ENCODE assay signal across 32 cellular contexts in genomic region chr12:115517913-115518312, GRCh38.
A peak's percentile ranks its signal among the peaks of the same experiment; 100 is the strongest.
DNase-seq lines count a peak whose midpoint lies in the region; ATAC-seq, FAIRE-seq and TF ChIP-seq lines count a peak whose summit lies in the region.
"Had no signal": no experiment of that assay in that cellular context is flagged by ENCODE, and none has a peak within 500 bp of the region (broad histone marks: within the 10 kb centered on the region; RNA-seq: fewer than 3 reads in every experiment).

No MANE protein-coding gene starts in this region.

- TF ChIP-seq POLR2A in HepG2 (IDR thresholded peaks at IDR 0.05; ENCODE audit: insufficient read depth in 1 of 2, low read depth in 2 of 2, low read length in 2 of 2) = no peak
- TF ChIP-seq POLR2A in right lobe of liver (IDR thresholded peaks at IDR 0.05) = no peak

- H3K4me3 ChIP-seq in HepG2 (replicated peaks in 1 of 3; ENCODE audit: insufficient read depth in 1 of 3, low read depth in 2 of 3, low read length in 3 of 3) (no peak overlapping the region), right lobe of liver (no peak overlapping the region), HEK293 (ENCODE audit: low read depth, low read length) (no peak overlapping the region)
- H3K4me3 ChIP-seq: A549; BLaER1; BLaER1 treated with 17β-estradiol and CSF1 and Interleukin-3, amounts not matched to agents 10 nM and 100 nM had no signal

- 34% methylated on average over 4 of the region's 4 CpGs for WGBS in HepG2 (ENCODE audit: low lambda C conversion rate)
- 91% methylated on average over 4 of the region's 4 CpGs for WGBS in right lobe of liver (ENCODE audit: insufficient coverage, low coverage, low lambda C conversion rate, missing lambda C conversion rate)

- H3K9me3 Mint-ChIP-seq in CD14-positive monocyte = peaks cover 3 to 21% (median 5%) of the 10 kb centered on the region in 7 donors

- CTCF ChIA-PET in HepG2 (lab: Yijun Ruan, JAX; ENCODE audit: low intra/inter-chr PET ratio, low total read pairs) = no interaction called here
- CTCF ChIA-PET in HEK293 (lab: Yijun Ruan, JAX) = no interaction called here

- TF ChIP-seq CTCF in HepG2 (CRISPR knock-in tag; IDR thresholded peaks at IDR 0.05) = no peak
- no peak for TF ChIP-seq CTCF in right lobe of liver (IDR thresholded peaks at IDR 0.05)
- no peak for TF ChIP-seq CTCF in HEK293 (tag by site-specific recombination; IDR thresholded peaks at IDR 0.05)
- TF ChIP-seq CTCF in CD14-positive monocyte (IDR thresholded peaks at IDR 0.05) = no peak

- DNase-seq in HepG2 (ENCODE audit: low spot score) = no peak
- DNase-seq in right lobe of liver = no peak
- no peak for DNase-seq in CD14-positive monocyte (ENCODE audit: low spot score)
- DNase-seq: 8988T; ACHN; AML-193; BE2C; C1 segment of cervical spinal cord; Caco-2; Calu3; CD4-positive, alpha-beta memory T cell; CD4-positive, alpha-beta T cell; CD4-positive, CD25-positive, alpha-beta regulatory T cell; CD8-positive, alpha-beta memory T cell; CD8-positive, alpha-beta T cell; COR-L47; DMS 273 treated with DMSO at 0.1 percent for 48 hours; DMS153; DMS53; DMS79; DMS79 treated with DMSO at 0.1 percent for 48 hours; DND-41; EL had no signal

- no peak overlapping the region for H3K9ac ChIP-seq in HepG2 (ENCODE audit: insufficient read depth, low read depth, low read length)
- H3K9ac ChIP-seq: BLaER1; BLaER1 treated with 17β-estradiol and CSF1 and Interleukin-3, amounts not matched to agents 10 nM and 100 nM had no signal

- TF ChIP-seq EP300 in HepG2 (IDR thresholded peaks at IDR 0.05; ENCODE audit: low read depth in 2 of 2, low read length in 2 of 2) (no peak), HepG2 (CRISPR knock-in tag; IDR thresholded peaks at IDR 0.05; ENCODE audit: borderline replicate concordance) (no peak)

- no peaks in the 10 kb centered on the region for H4K20me1 ChIP-seq in HepG2 (ENCODE audit: insufficient read depth, low read length)
- H4K20me1 ChIP-seq: BLaER1; BLaER1 treated with 17β-estradiol and CSF1 and Interleukin-3, amounts not matched to agents 10 nM and 100 nM had no signal

- H3K36me3 Mint-ChIP-seq in CD14-positive monocyte = no peaks in the 10 kb centered on the region
- H3K36me3 Mint-ChIP-seq: CD4-positive, alpha-beta memory T cell; CD4-positive, CD25-positive, alpha-beta regulatory T cell; CD8-positive, alpha-beta T cell had no signal

- H3K9me3 ChIP-seq in HepG2 (ENCODE audit: low read length) = peaks cover 14% of the 10 kb centered on the region
- H3K9me3 ChIP-seq in right lobe of liver = no peaks in the 10 kb centered on the region
- H3K9me3 ChIP-seq in HEK293 (ENCODE audit: control insufficient read depth, insufficient read depth, low read depth, low read length) = no peaks in the 10 kb centered on the region
- H3K9me3 ChIP-seq: BE2C, Caco-2 had no signal

- no peaks in the 10 kb centered on the region for H3K79me2 ChIP-seq in HepG2 (ENCODE audit: insufficient read depth, low read length)

- H3K36me3 ChIP-seq in HepG2 (replicated peaks in 1 of 2; ENCODE audit: control insufficient read depth in 1 of 2, insufficient read depth in 2 of 2, low read length in 2 of 2) = no peaks in the 10 kb centered on the region
- no peaks in the 10 kb centered on the region for H3K36me3 ChIP-seq in right lobe of liver
- H3K36me3 ChIP-seq in HEK293 (ENCODE audit: control insufficient read depth in 2 of 2, insufficient read depth in 1 of 2, low read length in 2 of 2) = no peaks in the 10 kb centered on the region
- H3K36me3 ChIP-seq: BE2C; BLaER1; BLaER1 treated with 17β-estradiol and CSF1 and Interleukin-3, amounts not matched to agents 10 nM and 100 nM had no signal

- no peak for FAIRE-seq in HepG2 (lab: Jason Lieb, UNC)
- FAIRE-seq: A204.1, A549, D721Med had no signal

- H3K4me1 Mint-ChIP-seq in CD14-positive monocyte = no peaks in the 10 kb centered on the region
- H3K4me1 Mint-ChIP-seq: B cell; CD4-positive, alpha-beta memory T cell; CD4-positive, CD25-positive, alpha-beta regulatory T cell; CD8-positive, alpha-beta memory T cell had no signal

- H3K27me3 Mint-ChIP-seq in CD14-positive monocyte (ENCODE audit: low read depth in 3 of 3) = peaks cover 0 to 6% (median 3%) of the 10 kb centered on the region in 3 donors
- H3K27me3 Mint-ChIP-seq: B cell; CD4-positive, alpha-beta memory T cell; CD4-positive, CD25-positive, alpha-beta regulatory T cell; CD8-positive, alpha-beta memory T cell had no signal

- TF ChIP-seq RAD21 in HepG2 (CRISPR knock-in tag; IDR thresholded peaks at IDR 0.05) = no peak

- no peak overlapping the region for H2AFZ ChIP-seq in HepG2 (ENCODE audit: low read length)

- H3K4me1 ChIP-seq in HepG2 (ENCODE audit: insufficient read depth, low read length) (no peaks in the 10 kb centered on the region), right lobe of liver (no peaks in the 10 kb centered on the region), HEK293 (ENCODE audit: control insufficient read depth, insufficient read depth, low read length) (no peaks in the 10 kb centered on the region)
- H3K4me1 ChIP-seq: A549, BE2C, Caco-2 had no signal

- POLR2A ChIA-PET in HepG2 (lab: Yijun Ruan, JAX) (no interaction called here), HEK293 (lab: Yijun Ruan, JAX) (no interaction called here)

- no peak overlapping the region for H3K4me3 Mint-ChIP-seq in CD14-positive monocyte
- H3K4me3 Mint-ChIP-seq: B cell; CD4-positive, alpha-beta memory T cell; CD4-positive, alpha-beta T cell; CD4-positive, CD25-positive, alpha-beta regulatory T cell; CD8-positive, alpha-beta memory T cell; CD8-positive, alpha-beta T cell had no signal

- no peak overlapping the region for H3K4me2 ChIP-seq in HepG2 (ENCODE audit: low read depth, low read length)
- H3K4me2 ChIP-seq: A549; BLaER1; BLaER1 treated with 17β-estradiol and CSF1 and Interleukin-3, amounts not matched to agents 10 nM and 100 nM had no signal

- in situ Hi-C loops in HepG2 (cut with HindIII; ENCODE audit: extremely low pct_ligation_motif_present, low pct_unique_long_range_greater_than_20kb) = no loop called here

- ATAC-seq in HepG2 = no peak
- no peak for ATAC-seq in right lobe of liver
- ATAC-seq: A549; CD8-positive, alpha-beta T cell had no signal

- H3K27ac ChIP-seq in HepG2 (ENCODE audit: extremely low read length, insufficient read depth, low read length) (no peak overlapping the region), right lobe of liver (no peak overlapping the region), HEK293 (ENCODE audit: extremely low read depth, low read depth, low read length) (no peak overlapping the region)
- H3K27ac ChIP-seq: 22Rv1; A549; BLaER1; BLaER1 treated with 17β-estradiol and CSF1 and Interleukin-3, amounts not matched to agents 10 nM and 100 nM; C4-2B had no signal

- H3K27ac Mint-ChIP-seq in CD14-positive monocyte = no peak overlapping the region
- H3K27ac Mint-ChIP-seq: B cell; CD4-positive, alpha-beta memory T cell; CD4-positive, alpha-beta T cell; CD4-positive, CD25-positive, alpha-beta regulatory T cell; CD8-positive, alpha-beta memory T cell; CD8-positive, alpha-beta T cell had no signal

- H3K27me3 ChIP-seq in HepG2 (ENCODE audit: control insufficient read depth in 1 of 2, insufficient read depth in 2 of 2, low read length in 2 of 2) = peaks cover 0 to 13% of the 10 kb centered on the region in 2 experiments; a peak in 2 of 5 replicates
- no peaks in the 10 kb centered on the region for H3K27me3 ChIP-seq in right lobe of liver
- H3K27me3 ChIP-seq: BE2C; BLaER1; BLaER1 treated with 17β-estradiol and CSF1 and Interleukin-3, amounts not matched to agents 10 nM and 100 nM had no signal

- BruUV-seq in HepG2 (replicated peaks; lab: Mats Ljungman, UMichigan) = no TSS peak

- intact Hi-C loops in HepG2 (cut with micrococcal nuclease; ENCODE audit: unreplicated experiment) = no loop called here
- intact Hi-C loops in right lobe of liver (cut with DNase I) = no loop called here
- intact Hi-C loops in CD14-positive monocyte (cut with micrococcal nuclease) = no loop called here

TF ChIP-seq in HepG2, 621 proteins besides CTCF, POLR2A, EP300 and RAD21:
- TF ChIP-seq HIC2 (CRISPR knock-in tag; IDR thresholded peaks at IDR 0.05; ENCODE audit: low read depth) (no peak), ZNF564 (CRISPR knock-in tag; IDR thresholded peaks at IDR 0.05) (peak; percentile 91; the same call in 1 of the 2 replicates)

TF ChIP-seq in HEK293, 187 proteins besides CTCF, POLR2A, EP300 and RAD21:
- TF ChIP-seq ZNF791 (tag by site-specific recombination; IDR thresholded peaks at IDR 0.05) = no peak
- TF ChIP-seq SP3 (tag by site-specific recombination; IDR thresholded peaks at IDR 0.05) = no peak
- TF ChIP-seq SETDB1 (IDR thresholded peaks at IDR 0.05; ENCODE audit: insufficient read length, low read length) = peak; percentile 28

Comparison
In these comparisons a context has a peak if more than half of its experiments do, and no peak if none do; other contexts are left out.
1. Of the 63 proteins assayed by ChIP-seq in both HepG2 and HEK293: peak only in HepG2: none; only in HEK293: SETDB1; in both: none; in neither: 62.